In genomic region chr20:3846740-3847418, GRCh38 we compare ENCODE assay signal across 8 cellular contexts. TPM values are rescaled to one million over a fixed set of nuclear protein-coding genes. Genes with fewer than 3 reads are reported as not detected.
A peak's percentile ranks its signal among the peaks of the same experiment; 100 is the strongest.
DNase-seq lines count a peak whose midpoint lies in the region; ATAC-seq and TF ChIP-seq lines count a peak whose summit lies in the region.

Gene MAVS (plus strand): TSS chr20:3846834. CDS start chr20:3854625, 7,791 bp downstream.

- POLR2A ChIA-PET in HEK293 (lab: Yijun Ruan, JAX): interaction anchor here (1.4 kb wide), 1 partner anchor 27 kb away, joined by 8 read pairs; the partner anchor contains the start of gene AP5S1

- peak within 1 kb of the TSS; percentile 90 for H2AFZ ChIP-seq in osteoblast (ENCODE audit: low read length)

- H3K4me3 ChIP-seq in HEK293 (ENCODE audit: low read depth, low read length): peak within 1 kb of the TSS; percentile 94
- H3K4me3 ChIP-seq in osteoblast (ENCODE audit: insufficient read depth, low read length): peak within 1 kb of the TSS; percentile 96

- peaks cover 9% of the 10 kb centered on the region for H4K20me1 ChIP-seq in osteoblast (ENCODE audit: insufficient read depth, low read length)

- TF ChIP-seq CTCF in HEK293 (tag by site-specific recombination; IDR thresholded peaks at IDR 0.05): peak; percentile 55; the same call in 1 of the 2 replicates
- TF ChIP-seq CTCF in osteoblast (IDR thresholded peaks at IDR 0.05; ENCODE audit: extremely low read depth, low read depth, low read length): no peak

- peaks cover 0 to 6% of the 10 kb centered on the region in 2 donors for H3K36me3 Mint-ChIP-seq in activated naive CD4-positive, alpha-beta T cell treated with anti-CD3 and anti-CD28 coated beads, Interleukin-2, amount 50 U/mL, for 72 hours

- H3K27me3 ChIP-seq in osteoblast (ENCODE audit: insufficient read depth, low read length): no peaks in the 10 kb centered on the region

- peak; percentile 98 to 99 for ATAC-seq in activated naive CD4-positive, alpha-beta T cell treated with anti-CD3 and anti-CD28 coated beads, Interleukin-2, amount 50 U/mL, for 72 hours

- H3K27ac ChIP-seq in HEK293 (ENCODE audit: extremely low read depth, low read depth, low read length) (peak within 1 kb of the TSS; percentile 92), osteoblast (ENCODE audit: low read depth, low read length) (peak within 1 kb of the TSS; percentile 82), temporal lobe (ENCODE audit: low read depth, low read length) (peak within 1 kb of the TSS; percentile 91)

- CTCF ChIA-PET in HEK293 (lab: Yijun Ruan, JAX): interaction anchor here (0.7 to 1.0 kb wide), 3 partner anchors 9 to 222 kb away, joined by 3 to 5 read pairs (median 3); no protein-coding TSS in a partner anchor

- H3K36me3 ChIP-seq in HEK293 (ENCODE audit: control insufficient read depth in 2 of 2, insufficient read depth in 1 of 2, low read length in 2 of 2) (peaks cover 0 to 7% of the 10 kb centered on the region in 2 experiments; a peak in 2 of 3 replicates), osteoblast (ENCODE audit: insufficient read depth, low read length) (peaks cover 6% of the 10 kb centered on the region)

- H3K4me2 ChIP-seq in osteoblast (ENCODE audit: insufficient read depth, low read length): peak within 1 kb of the TSS; percentile 98

- H3K9me3 ChIP-seq in HEK293 (ENCODE audit: control insufficient read depth, insufficient read depth, low read depth, low read length): no peaks in the 10 kb centered on the region
- H3K9me3 ChIP-seq in osteoblast (ENCODE audit: low read depth, low read length): no peaks in the 10 kb centered on the region

- DNase-seq in GM04504 (ENCODE audit: low read depth) (peak; percentile 52), MV-4-11 (lab: John Stamatoyannopoulos, UW) (peak; percentile 71), SKM-1 treated with dmso at 0.1 percent for 144 hours (lab: John Stamatoyannopoulos, UW; ENCODE audit: unreplicated experiment) (peak; percentile 59), glomerular endothelial cell (ENCODE audit: extremely low read depth, low read depth, low spot score) (no peak), osteoblast (ENCODE audit: insufficient read length, low spot score, missing footprints) (peak; percentile 98)
- DNase-seq in activated naive CD4-positive, alpha-beta T cell treated with anti-CD3 and anti-CD28 coated beads, Interleukin-2, amount 50 U/mL, for 72 hours (ENCODE audit: low spot score in 2 of 2): peak; percentile 90 to 92

- H3K79me2 ChIP-seq in osteoblast (ENCODE audit: insufficient read depth, low read length): peaks cover 48% of the 10 kb centered on the region

- H3K9me3 Mint-ChIP-seq in activated naive CD4-positive, alpha-beta T cell treated with anti-CD3 and anti-CD28 coated beads, Interleukin-2, amount 50 U/mL, for 72 hours: no peaks in the 10 kb centered on the region

- peak within 1 kb of the TSS; percentile 93 to 95 for H3K27ac Mint-ChIP-seq in activated naive CD4-positive, alpha-beta T cell treated with anti-CD3 and anti-CD28 coated beads, Interleukin-2, amount 50 U/mL, for 72 hours

- H3K4me1 ChIP-seq in HEK293 (ENCODE audit: control insufficient read depth, insufficient read depth, low read length) (peaks cover 11% of the 10 kb centered on the region), osteoblast (ENCODE audit: insufficient read depth, low read length) (peaks cover 22% of the 10 kb centered on the region)

TF ChIP-seq in HEK293, 187 proteins besides CTCF, POLR2A, EP300 and RAD21 (continues in another document):
- TF ChIP-seq ZSCAN5A (tag by site-specific recombination; IDR thresholded peaks at IDR 0.05) (no peak), ZNF350 (tag by site-specific recombination; IDR thresholded peaks at IDR 0.05) (no peak), ZNF112 (tag by site-specific recombination; IDR thresholded peaks at IDR 0.05) (no peak), TSHZ1 (tag by site-specific recombination; IDR thresholded peaks at IDR 0.05; ENCODE audit: borderline replicate concordance) (no peak), ZNF175 (tag by site-specific recombination; IDR thresholded peaks at IDR 0.05) (no peak), PRDM1 (tag by site-specific recombination; IDR thresholded peaks at IDR 0.05) (no peak), ZSCAN30 (tag by site-specific recombination; IDR thresholded peaks at IDR 0.05) (peak; percentile 99), ZNF157 (tag by site-specific recombination; IDR thresholded peaks at IDR 0.05) (no peak), ZNF624 (tag by site-specific recombination; IDR thresholded peaks at IDR 0.05) (no peak), ZBTB8A (tag by site-specific recombination; IDR thresholded peaks at IDR 0.05) (peak; percentile 53), ZBTB48 (tag by site-specific recombination; IDR thresholded peaks at IDR 0.05) (peak; percentile 71), ZNF843 (tag by site-specific recombination; IDR thresholded peaks at IDR 0.05) (peak; percentile 29; the same call in 1 of the 2 replicates), ZNF274 (IDR thresholded peaks at IDR 0.05; ENCODE audit: low read length) (no peak), ZNF274 (tag by site-specific recombination; IDR thresholded peaks at IDR 0.05; ENCODE audit: borderline replicate concordance) (no peak), ZNF174 (tag by site-specific recombination; IDR thresholded peaks at IDR 0.05) (no peak), ZNF302 (tag by site-specific recombination; IDR thresholded peaks at IDR 0.05; ENCODE audit: low read depth) (no peak), ZNF202 (tag by site-specific recombination; IDR thresholded peaks at IDR 0.05; ENCODE audit: borderline replicate concordance) (no peak), KLF8 (tag by site-specific recombination; IDR thresholded peaks at IDR 0.05) (peak; percentile 71), ZBTB21 (tag by site-specific recombination; IDR thresholded peaks at IDR 0.05) (no peak), ZNF660 (tag by site-specific recombination; IDR thresholded peaks at IDR 0.05) (no peak), ZNF398 (tag by site-specific recombination; IDR thresholded peaks at IDR 0.05) (0 out of 2 replicates have a peak, but pooled peaks have one; percentile 10)

RNA-seq across cellular contexts. Expression of gene MAVS, which starts in this region (rescaled TPM):
- total RNA-seq in activated naive CD4-positive, alpha-beta T cell treated with anti-CD3 and anti-CD28 coated beads, Interleukin-2, amount 50 U/mL, for 72 hours: 10 to 100 TPM; 22.5 to 30.1 TPM
- total RNA-seq in glomerular endothelial cell: 38.3 and 51.7 TPM in 2 replicates
- 32.1 and 32.2 TPM in 2 replicates for total RNA-seq in osteoblast
- total RNA-seq in temporal lobe: 8.1 TPM
